In genomic region chr20:16167423-16167822, GRCh38 we compare ENCODE assay signal across 20 cellular contexts.
"Had no signal": no experiment of that assay in that cellular context is flagged by ENCODE, and none has a peak within 500 bp of the region (broad histone marks: within the 10 kb centered on the region; RNA-seq: fewer than 3 reads in every experiment).

No MANE protein-coding gene starts in this region.

- H3K4me3 ChIP-seq: coronary artery, dorsolateral prefrontal cortex, esophagus muscularis mucosa, gastrocnemius medialis, heart right ventricle, left lung, lower lobe of right lung, mucosa of descending colon had no signal

- H3K4me1 ChIP-seq: esophagus muscularis mucosa, gastrocnemius medialis, heart right ventricle, left lung, lower lobe of right lung had no signal

- H3K9me3 ChIP-seq: esophagus muscularis mucosa, gastrocnemius medialis, lower lobe of right lung, mucosa of descending colon had no signal

- H3K36me3 ChIP-seq: esophagus muscularis mucosa, gastrocnemius medialis, heart right ventricle, left lung, lower lobe of right lung had no signal

- H3K27ac Mint-ChIP-seq: mesothelial cell of epicardium had no signal

- H3K27me3 ChIP-seq: esophagus muscularis mucosa, gastrocnemius medialis, left lung had no signal

- H3K27ac ChIP-seq: coronary artery, dorsolateral prefrontal cortex, esophagus muscularis mucosa, gastrocnemius medialis, heart right ventricle, left lung, lower lobe of right lung had no signal

- H3K4me3 Mint-ChIP-seq: mesothelial cell of epicardium had no signal

- H3K36me3 Mint-ChIP-seq: mesothelial cell of epicardium had no signal

- DNase-seq: dermis blood vessel endothelial cell; dorsolateral prefrontal cortex; effector CD4-positive, alpha-beta T cell; effector memory CD4-positive, alpha-beta T cell; foreskin fibroblast; foreskin melanocyte; gastrocnemius medialis; glutamatergic neuron; head of caudate nucleus; heart right ventricle; hippocampal formation; left cardiac atrium; left lung; left ventricle myocardium superior; lower lobe of right lung; mesenchymal stem cell; mucosa of descending colon had no signal
